Comparison of ENCODE assay signal across 23 cellular contexts in genomic region chr11:20712912-20713311, GRCh38. TPM values are rescaled to one million over a fixed set of nuclear protein-coding genes. Genes with fewer than 3 reads are reported as not detected.
"Had no signal": no experiment of that assay in that cellular context is flagged by ENCODE, and none has a peak within 500 bp of the region (broad histone marks: within the 10 kb centered on the region; RNA-seq: fewer than 3 reads in every experiment).

No MANE protein-coding gene starts in this region.

- H3K36me3 ChIP-seq: esophagus muscularis mucosa, gastrocnemius medialis, heart right ventricle, neutrophil, spleen, tibial artery, upper lobe of left lung, uterus had no signal

- H3K4me3 ChIP-seq: esophagus muscularis mucosa, gastrocnemius medialis, heart right ventricle, mucosa of descending colon, psoas muscle, spleen, tibial artery, upper lobe of left lung, uterus had no signal

- DNase-seq: effector memory CD4-positive, alpha-beta T cell; gastrocnemius medialis; heart right ventricle; hypothalamus; islet precursor cell; mammary epithelial cell; mucosa of descending colon; naive thymus-derived CD8-positive, alpha-beta T cell; psoas muscle; retina; spleen; stimulated activated CD4-positive, alpha-beta T cell treated with anti-CD3 and anti-CD28 coated beads, Interleukin-15, amount 100 ng/mL, for 24 hours; stimulated activated CD4-positive, alpha-beta T cell treated with anti-CD3 and anti-CD28 coated beads, Interleukin-1b, Interleukin-23, amount 100 ng/mL, for 48 hours; stimulated activated CD4-positive, alpha-beta T cell treated with anti-CD3 and anti-CD28 coated beads, Interleukin-4, amount 100 ng/mL, for 24 hours; tibial artery; upper lobe of left lung; uterus had no signal

- H3K27me3 ChIP-seq: esophagus muscularis mucosa, gastrocnemius medialis, heart right ventricle, neutrophil, spleen, tibial artery, upper lobe of left lung, uterus had no signal

- H3K4me1 ChIP-seq: esophagus muscularis mucosa, gastrocnemius medialis, heart right ventricle, psoas muscle, spleen, tibial artery, upper lobe of left lung, uterus had no signal

- H3K9me3 ChIP-seq: gastrocnemius medialis, mucosa of descending colon, neutrophil, psoas muscle, upper lobe of left lung, uterus had no signal

- H3K27ac ChIP-seq: epithelial cell of prostate, esophagus muscularis mucosa, gastrocnemius medialis, heart right ventricle, neutrophil, psoas muscle, spleen, tibial artery, upper lobe of left lung, uterus had no signal

RNA-seq across cellular contexts. Expression of gene NELL1, which starts 43.5 kb away (rescaled TPM):
- total RNA-seq: fibroblast of villous mesenchyme; gastrocnemius medialis; heart right ventricle; left lobe of liver; mammary epithelial cell; naive thymus-derived CD8-positive, alpha-beta T cell; osteoblast; psoas muscle had no signal
- polyA plus RNA-seq: heart right ventricle; mammary epithelial cell; naive thymus-derived CD8-positive, alpha-beta T cell; spleen had no signal
